Comparison of ENCODE assay signal across 37 cellular contexts in the genomic region with DNA sequence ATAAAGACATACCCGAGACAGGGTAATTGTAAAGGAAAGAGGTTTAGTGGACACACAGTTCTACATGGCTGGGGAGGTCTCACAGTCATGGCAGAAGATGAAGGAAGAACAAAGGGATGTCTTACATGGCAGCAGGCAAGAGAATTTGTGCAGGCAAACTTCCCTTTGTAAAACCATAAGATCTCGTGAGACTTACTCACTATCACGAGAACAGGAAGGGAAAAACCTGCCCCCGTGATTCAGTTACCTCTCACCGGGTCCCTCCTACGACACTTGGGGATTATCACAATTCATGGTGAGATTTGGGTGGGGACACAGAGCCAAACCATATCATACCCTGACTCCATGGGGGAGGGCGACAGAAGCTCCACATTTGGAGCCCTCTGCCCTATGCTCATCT.
"Had no signal": no experiment of that assay in that cellular context is flagged by ENCODE, and none has a peak within 500 bp of the region (broad histone marks: within the 10 kb centered on the region; RNA-seq: fewer than 3 reads in every experiment).

No MANE protein-coding gene starts in this region.

- H3K4me3 Mint-ChIP-seq: activated B cell treated with CpG ODN at 0.5 μM for 24 hours; activated CD4-positive, alpha-beta memory T cell treated with anti-CD3 and anti-CD28 coated beads for 36 hours; activated CD4-positive, alpha-beta T cell treated with anti-CD3 and anti-CD28 coated beads, Interleukin-2, amount 10 ng/mL, durations not matched to agents 24 days and 14 days; activated CD8-positive, alpha-beta T cell treated with anti-CD3 and anti-CD28 coated beads for 36 hours; activated naive CD4-positive, alpha-beta T cell treated with anti-CD3 and anti-CD28 coated beads for 36 hours; activated naive CD8-positive, alpha-beta T cell treated with anti-CD3 and anti-CD28 coated beads for 36 hours; activated T-cell treated with anti-CD3 and anti-CD28 coated beads, Interleukin-2, amount 50 U/mL, for 4 hours; activated T-cell treated with anti-CD3 and anti-CD28 coated beads, Interleukin-2, amount 50 U/mL, for 72 hours; activated T-helper 1 cell treated with anti-CD3 and anti-CD28 coated beads, Interleukin-12 subunit alpha, Interleukin-12 subunit beta, Interleukin-2, Interleukin-4 antibody, amounts not matched to agents 30 ng/mL and 10 ng/mL and 1 ng/mL, durations not matched to agents 14 hours and 24 hours and 36 hours; activated T-helper 17 cell treated with anti-CD3 and anti-CD28 coated beads, Interleukin-2, amount 50 U/mL, for 72 hours; T-helper 1 cell treated with Interleukin-12 subunit alpha and Interleukin-12 subunit beta and Interleukin-4 antibody, amounts not matched to agents 30 μg/mL and 1 μg/mL, for 36 hours; T-helper 2 cell treated with Interferon-gamma antibody and Interleukin-4, amounts not matched to agents 5 μg/mL and 100 μg/mL, for 36 hours had no signal

- H3K9me3 ChIP-seq: adrenal gland, body of pancreas, breast epithelium had no signal

- H3K36me3 ChIP-seq: adrenal gland, brain microvascular endothelial cell, breast epithelium had no signal

- H3K4me3 ChIP-seq: adrenal gland, body of pancreas, breast epithelium had no signal

- ATAC-seq: activated CD8-positive, alpha-beta T cell treated with anti-CD3 and anti-CD28 coated beads for 36 hours; activated naive CD4-positive, alpha-beta T cell treated with anti-CD3 and anti-CD28 coated beads, Interleukin-2, amount 50 U/mL, for 72 hours; activated T-cell treated with anti-CD3 and anti-CD28 coated beads, Interleukin-2, amount 50 U/mL, for 4 hours; activated T-cell treated with anti-CD3 and anti-CD28 coated beads, Interleukin-2, amount 50 U/mL, for 72 hours; activated T-helper 17 cell treated with anti-CD3 and anti-CD28 coated beads, Interleukin-2, amount 50 U/mL, for 72 hours; body of pancreas had no signal

- H3K27ac Mint-ChIP-seq: activated B cell treated with CpG ODN at 0.5 μM for 24 hours; activated CD4-positive, alpha-beta memory T cell treated with anti-CD3 and anti-CD28 coated beads for 36 hours; activated CD4-positive, alpha-beta T cell treated with anti-CD3 and anti-CD28 coated beads, Interleukin-2, amount 10 ng/mL, durations not matched to agents 24 days and 14 days; activated CD8-positive, alpha-beta T cell treated with anti-CD3 and anti-CD28 coated beads for 36 hours; activated naive CD4-positive, alpha-beta T cell treated with anti-CD3 and anti-CD28 coated beads for 36 hours; activated naive CD4-positive, alpha-beta T cell treated with anti-CD3 and anti-CD28 coated beads, Interleukin-2, amount 50 U/mL, for 72 hours; activated naive CD8-positive, alpha-beta T cell treated with anti-CD3 and anti-CD28 coated beads for 36 hours; activated T-cell treated with anti-CD3 and anti-CD28 coated beads, Interleukin-2, amount 50 U/mL, for 72 hours; activated T-helper 1 cell treated with anti-CD3 and anti-CD28 coated beads, Interleukin-12 subunit alpha, Interleukin-12 subunit beta, Interleukin-2, Interleukin-4 antibody, amounts not matched to agents 30 ng/mL and 10 ng/mL and 1 ng/mL, durations not matched to agents 14 hours and 24 hours and 36 hours; activated T-helper 17 cell treated with anti-CD3 and anti-CD28 coated beads, Interleukin-2, amount 50 U/mL, for 72 hours; T-helper 1 cell treated with Interleukin-12 subunit alpha and Interleukin-12 subunit beta and Interleukin-4 antibody, amounts not matched to agents 30 μg/mL and 1 μg/mL, for 36 hours; T-helper 2 cell treated with Interferon-gamma antibody and Interleukin-4, amounts not matched to agents 5 μg/mL and 100 μg/mL, for 36 hours had no signal

- FAIRE-seq: astrocyte, TTC549 had no signal

- H3K4me1 Mint-ChIP-seq: activated B cell treated with CpG ODN at 0.5 μM for 24 hours; activated CD4-positive, alpha-beta T cell treated with anti-CD3 and anti-CD28 coated beads, Interleukin-2, amount 10 ng/mL, durations not matched to agents 24 days and 14 days; activated naive CD8-positive, alpha-beta T cell treated with anti-CD3 and anti-CD28 coated beads for 36 hours; activated T-helper 17 cell treated with anti-CD3 and anti-CD28 coated beads, Interleukin-2, amount 50 U/mL, for 72 hours had no signal

- H3K27me3 ChIP-seq: adrenal gland, body of pancreas, brain microvascular endothelial cell, breast epithelium had no signal

- H3K27ac ChIP-seq: adrenal gland, body of pancreas, brain microvascular endothelial cell, breast epithelium, VCaP had no signal

- DNase-seq: activated B cell treated with CpG ODN at 0.5 μM for 24 hours; activated CD4-positive, alpha-beta memory T cell treated with anti-CD3 and anti-CD28 coated beads for 36 hours; activated CD4-positive, alpha-beta T cell treated with anti-CD3 and anti-CD28 coated beads for 4 hours; activated CD4-positive, alpha-beta T cell treated with anti-CD3 and anti-CD28 coated beads, Interleukin-2, amount 10 ng/mL, durations not matched to agents 24 days and 14 days; activated CD4-positive, alpha-beta T cell treated with anti-CD3 and anti-CD28 coated beads, Interleukin-2, amount 50 U/mL, for 1 hour; activated CD4-positive, alpha-beta T cell treated with anti-CD3 and anti-CD28 coated beads, Interleukin-2, amount 50 U/mL, for 4 hours; activated CD4-positive, CD25-positive, alpha-beta regulatory T cell treated with anti-CD3 and anti-CD28 coated beads, Interleukin-2, amount 50 U/mL, for 72 hours; activated CD8-positive, alpha-beta memory T cell treated with anti-CD3 and anti-CD28 coated beads, Interleukin-2, amount 50 U/mL, for 4 hours; activated CD8-positive, alpha-beta T cell treated with anti-CD3 and anti-CD28 coated beads for 36 hours; activated effector memory CD4-positive, alpha-beta T cell treated with anti-CD3 and anti-CD28 coated beads, Interleukin-2, amount 50 U/mL, for 16 hours; activated gamma-delta T cell treated with Interleukin-2 at 50 U/mL for 16 hours; activated naive CD4-positive, alpha-beta T cell; activated naive CD4-positive, alpha-beta T cell treated with anti-CD3 and anti-CD28 coated beads for 36 hours; activated naive CD4-positive, alpha-beta T cell treated with anti-CD3 and anti-CD28 coated beads, Interleukin-2, amount 50 U/mL, for 16 hours; activated naive CD8-positive, alpha-beta T cell treated with anti-CD3 and anti-CD28 coated beads for 36 hours; activated T-cell treated with anti-CD3 and anti-CD28 coated beads for 4 hours; activated T-cell treated with anti-CD3 and anti-CD28 coated beads, Interleukin-2, amount 50 U/mL, for 1 hour; activated T-cell treated with anti-CD3 and anti-CD28 coated beads, Interleukin-2, amount 50 U/mL, for 4 hours; activated T-cell treated with anti-CD3 and anti-CD28 coated beads, Interleukin-2, amount 50 U/mL, for 72 hours; amniotic stem cell; aorta; body of pancreas; brain microvascular endothelial cell; central memory CD4-positive, alpha-beta T cell; T-helper 1 cell; T-helper 2 cell; T-helper 9 cell had no signal

- H3K4me1 ChIP-seq: adrenal gland, body of pancreas, breast epithelium had no signal
